ENCODE assay signal across 16 cellular contexts in genomic region chr15:39585394-39585841, GRCh38. TPM values are rescaled to one million over a fixed set of nuclear protein-coding genes. Genes with fewer than 3 reads are reported as not detected.
DNase-seq lines count a peak whose midpoint lies in the region; ATAC-seq, FAIRE-seq and TF ChIP-seq lines count a peak whose summit lies in the region.
"Had no signal": no experiment of that assay in that cellular context is flagged by ENCODE, and none has a peak within 500 bp of the region (broad histone marks: within the 10 kb centered on the region; RNA-seq: fewer than 3 reads in every experiment).

No MANE protein-coding gene starts in this region.

- peak overlapping the region; percentile 82 for H3K4me2 ChIP-seq in skeletal muscle satellite cell (ENCODE audit: low read length)

- H3K36me3 ChIP-seq in adipocyte (ENCODE audit: control insufficient read depth, insufficient read depth, low read length, severe bottlenecking) (peaks cover 78% of the 10 kb centered on the region), skeletal muscle satellite cell (ENCODE audit: insufficient read depth, low read length) (peaks cover 82% of the 10 kb centered on the region), pancreas (peaks cover 3 to 35% (median 16%) of the 10 kb centered on the region in 3 donors)
- H3K36me3 ChIP-seq: neutrophil had no signal

- DNase-seq in GM04504 (ENCODE audit: low read depth) (peak; percentile 66), adipocyte (ENCODE audit: low read depth) (peak; percentile 29), foreskin keratinocyte (peak; percentile 69 to 79), GM10266 (ENCODE audit: extremely low spot score) (no peak), pancreas (no peak)
- no peak for DNase-seq in effector CD4-positive, alpha-beta T cell
- DNase-seq: activated B cell treated with CpG ODN at 0.5 μM for 24 hours; COR-L47; left colon; NCI-H1105 treated with DMSO at 0.1 percent for 48 hours; stimulated activated CD4-positive, alpha-beta T cell treated with anti-CD3 and anti-CD28 coated beads, Interleukin-1b, Interleukin-23, amount 100 ng/mL, for 48 hours; stimulated activated naive B cell treated with anti-CD40 and anti-IgM and Interleukin-4, amounts not matched to agents 10 μg/mL and 1 μg/mL and 100 μg/mL, for 72 hours had no signal

- H3K9ac ChIP-seq in adipocyte (ENCODE audit: low read length) (peak overlapping the region; percentile 88), skeletal muscle satellite cell (ENCODE audit: low read depth, low read length) (peak overlapping the region; percentile 83)

- H3K4me1 ChIP-seq in adipocyte (ENCODE audit: control insufficient read depth, insufficient read depth, low read length) (peaks cover 16% of the 10 kb centered on the region), foreskin keratinocyte (no peaks in the 10 kb centered on the region), skeletal muscle satellite cell (ENCODE audit: control insufficient read depth, insufficient read depth, low read length) (peaks cover 33% of the 10 kb centered on the region), pancreas (no peaks in the 10 kb centered on the region)

- 86 to 92% methylated on average over 4 of the region's 4 CpGs for WGBS in pancreas, 2 donors

- intact Hi-C loops in pancreas (cut with DNase I), result loop anchor here in 1 of 3 donors (10.0 kb wide), 1 partner anchor 761 kb away; no protein-coding TSS in a partner anchor

- no peak for ATAC-seq in foreskin keratinocyte
- ATAC-seq in GM21526 (IDR thresholded peaks at IDR 0.05; ENCODE audit: low FRiP score, unreplicated experiment), result no peak
- no peak for ATAC-seq in pancreas
- ATAC-seq: left colon; stimulated activated naive B cell treated with anti-CD40 and anti-IgM and Interleukin-4, amounts not matched to agents 10 μg/mL and 1 μg/mL and 100 μg/mL, for 72 hours had no signal

- H3K4me3 ChIP-seq in adipocyte (ENCODE audit: low read length) (peak overlapping the region; percentile 82), skeletal muscle satellite cell (ENCODE audit: low read length) (peak overlapping the region; percentile 83), pancreas (no peak overlapping the region)
- H3K4me3 ChIP-seq: SK-N-MC had no signal

- no peaks in the 10 kb centered on the region for H3K27me3 ChIP-seq in adipocyte (replicated peaks; ENCODE audit: control insufficient read depth, insufficient read depth, low read length)
- no peaks in the 10 kb centered on the region for H3K27me3 ChIP-seq in foreskin keratinocyte
- H3K27me3 ChIP-seq in skeletal muscle satellite cell (ENCODE audit: control insufficient read depth, insufficient read depth, low read length), result no peaks in the 10 kb centered on the region
- no peaks in the 10 kb centered on the region for H3K27me3 ChIP-seq in pancreas

- no peak for FAIRE-seq in pancreas (lab: Jason Lieb, UNC)

- H3K9me3 ChIP-seq in adipocyte (ENCODE audit: control insufficient read depth, low read length) (no peaks in the 10 kb centered on the region), skeletal muscle satellite cell (replicated peaks; ENCODE audit: low read length) (no peaks in the 10 kb centered on the region), pancreas (no peaks in the 10 kb centered on the region)
- H3K9me3 ChIP-seq: neutrophil had no signal

- H3K27ac ChIP-seq in foreskin keratinocyte (no peak overlapping the region), pancreas (no peak overlapping the region)
- H3K27ac ChIP-seq: neutrophil, SK-N-MC had no signal

- TF ChIP-seq CTCF in foreskin keratinocyte (conservative IDR thresholded peaks at IDR 0.05), result no peak
- no peak for TF ChIP-seq CTCF in GM10266 (IDR thresholded peaks at IDR 0.05; ENCODE audit: control insufficient read depth, insufficient read depth, low read depth, missing control alignments)
- no peak for TF ChIP-seq CTCF in pancreas (IDR thresholded peaks at IDR 0.05)

RNA-seq across cellular contexts. Expression of gene THBS1, which starts 4.5 kb away (rescaled TPM):
- total RNA-seq in foreskin keratinocyte, result 2,996 and 3,493 TPM in 2 replicates
- polyA plus RNA-seq in foreskin keratinocyte, result 253 and 366 TPM in 2 replicates
- total RNA-seq in skeletal muscle satellite cell (2012; rRNA removed), result 28.4 and 183 TPM in 2 replicates
- total RNA-seq in pancreas, result 100 to 1,000 TPM in 2 of 6 donors, 10 to 100 TPM in 4; 31.1 to 176 (median 77.9) TPM
- polyA plus RNA-seq in pancreas, result 10 to 100 TPM; 14.0 to 16.7 TPM

Comparison
In these comparisons a context has a peak if more than half of its experiments do, and no peak if none do; other contexts are left out.
1. DNase-seq: peak in GM04504 (single experiment), adipocyte (single experiment) and foreskin keratinocyte (2 of 2); none in effector CD4-positive, alpha-beta T cell (single experiment), GM10266 (single experiment) and pancreas (0 of 6).
2. H3K4me3 ChIP-seq: peak in adipocyte (single experiment) and skeletal muscle satellite cell (single experiment); none in pancreas (0 of 4).
3. RNA of gene THBS1, which starts 4.5 kb away (total RNA-seq): 2,996 to 3,493 TPM in foreskin keratinocyte; 31.1 to 176 TPM in pancreas; every median in the first group is over 10 times any median in the second.